8 cellular contexts compared by ENCODE assay signal in the genomic region with DNA sequence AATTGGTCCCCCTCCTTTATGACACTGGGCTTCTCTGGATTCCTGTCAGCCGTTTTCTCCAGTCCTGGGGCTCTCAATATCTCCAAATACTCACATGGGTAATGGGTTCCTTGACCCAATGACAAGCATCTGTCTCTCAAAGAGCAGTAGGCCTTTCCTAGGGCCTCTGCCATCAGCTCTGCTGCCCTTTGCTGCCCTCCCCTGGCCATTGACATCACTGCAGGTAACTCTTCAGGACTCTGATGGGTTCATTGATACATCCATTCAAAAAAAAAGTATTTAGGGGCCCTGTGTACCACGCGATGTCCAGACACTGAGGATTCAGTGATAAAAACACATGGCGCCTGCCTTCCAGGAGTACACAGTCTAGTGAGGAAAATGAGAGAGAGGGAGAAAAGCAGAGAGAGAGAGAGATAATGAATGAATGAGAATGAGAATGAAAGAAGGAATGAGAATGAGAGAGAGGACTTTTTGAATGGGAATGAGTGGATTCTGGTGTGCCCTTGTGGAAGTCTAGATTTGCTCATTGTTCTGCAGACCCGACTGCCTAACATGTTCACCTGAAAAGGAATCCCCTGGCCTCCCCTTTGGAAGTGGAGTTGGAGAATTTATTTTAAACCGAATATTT. TPM values are rescaled to one million over a fixed set of nuclear protein-coding genes. Genes with fewer than 3 reads are reported as not detected.
DNase-seq lines count a peak whose midpoint lies in the region; ATAC-seq and FAIRE-seq lines count a peak whose summit lies in the region.

No MANE protein-coding gene starts in this region.

- H4K8ac ChIP-seq in mesendoderm (ENCODE audit: low read depth, low read length): no peak overlapping the region

- no peak overlapping the region for H4K5ac ChIP-seq in mesendoderm (ENCODE audit: low read length)

- H3K4ac ChIP-seq in mesendoderm (ENCODE audit: low read depth, low read length): no peak overlapping the region

- no CpG with 5 or more reads among the region's 6 CpGs for WGBS in mesendoderm (ENCODE audit: extremely low coverage, insufficient coverage, low lambda C conversion rate)

- H3K4me1 ChIP-seq in mesendoderm (ENCODE audit: control insufficient read depth, low read depth, low read length): peaks cover 2% of the 10 kb centered on the region

- H3K27ac ChIP-seq in mesendoderm (ENCODE audit: low read depth, low read length): no peak overlapping the region

- H2AK5ac ChIP-seq in mesendoderm (ENCODE audit: low read length): no peak overlapping the region

- H3K4me2 ChIP-seq in mesendoderm (ENCODE audit: low read length): no peak overlapping the region

- no peak overlapping the region for H3K23ac ChIP-seq in mesendoderm (ENCODE audit: low read length)

- H3K27me3 ChIP-seq in mesendoderm (ENCODE audit: insufficient read depth, low read length, poor library complexity): no peaks in the 10 kb centered on the region

- no peak overlapping the region for H2BK15ac ChIP-seq in mesendoderm (replicated peaks; ENCODE audit: low read depth)

- H2BK120ac ChIP-seq in mesendoderm (ENCODE audit: low read depth, low read length): no peak overlapping the region

- H3K9ac ChIP-seq in mesendoderm (ENCODE audit: low read length): no peak overlapping the region

- no peak overlapping the region for H3K4me3 ChIP-seq in mesendoderm (ENCODE audit: low read length)

- FAIRE-seq in GM18507 (lab: Jason Lieb, UNC): peak; percentile 92

- no peak overlapping the region for H3K18ac ChIP-seq in mesendoderm (ENCODE audit: low read length)

- H2BK5ac ChIP-seq in mesendoderm (ENCODE audit: low read length): no peak overlapping the region

- DNase-seq in AG08396 (ENCODE audit: low spot score): peak; percentile 70
- peak; percentile 52 for DNase-seq in GM18507 (ENCODE audit: extremely low spot score, insufficient read length, low read depth)
- DNase-seq in NCI-H2227 (lab: John Stamatoyannopoulos, UW; ENCODE audit: unreplicated experiment): peak; percentile 64
- peak; percentile 80 to 85 for DNase-seq in activated CD4-positive, alpha-beta T cell treated with anti-CD3 and anti-CD28 coated beads, Interleukin-2, amount 50 U/mL, for 48 hours
- peak; percentile 35 for DNase-seq in effector CD8-positive, alpha-beta T cell (lab: John Stamatoyannopoulos, UW)
- DNase-seq in mesendoderm: peak; percentile 79
- peak; percentile 31 to 43 for DNase-seq in stimulated activated CD8-positive, alpha-beta memory T cell treated with anti-CD3 and anti-CD28 coated beads, Interleukin-2, amount 100 ng/mL, for 1 hour (ENCODE audit: low read depth in 2 of 2)

- no peaks in the 10 kb centered on the region for H3K79me2 ChIP-seq in mesendoderm (ENCODE audit: control insufficient read depth, insufficient read depth, low read length)

- no peaks in the 10 kb centered on the region for H3K36me3 ChIP-seq in mesendoderm (ENCODE audit: control insufficient read depth, insufficient read depth, low read length)

- ATAC-seq in HG02938 (IDR thresholded peaks at IDR 0.05; ENCODE audit: unreplicated experiment): peak; percentile 79

- H3K79me1 ChIP-seq in mesendoderm (ENCODE audit: low read length): no peaks in the 10 kb centered on the region

- H3K56ac ChIP-seq in mesendoderm (ENCODE audit: low read length): no peak overlapping the region

RNA-seq across cellular contexts. Expression of gene OLFML1, which starts 42.6 kb away (rescaled TPM):
- 1.3 TPM for polyA plus RNA-seq in mesendoderm (2013, experiment 1 of 2)
- 1.2 TPM for polyA plus RNA-seq in mesendoderm (2013, experiment 2 of 2)
